Comparison of ENCODE assay signal across 8 cellular contexts in the genomic region with DNA sequence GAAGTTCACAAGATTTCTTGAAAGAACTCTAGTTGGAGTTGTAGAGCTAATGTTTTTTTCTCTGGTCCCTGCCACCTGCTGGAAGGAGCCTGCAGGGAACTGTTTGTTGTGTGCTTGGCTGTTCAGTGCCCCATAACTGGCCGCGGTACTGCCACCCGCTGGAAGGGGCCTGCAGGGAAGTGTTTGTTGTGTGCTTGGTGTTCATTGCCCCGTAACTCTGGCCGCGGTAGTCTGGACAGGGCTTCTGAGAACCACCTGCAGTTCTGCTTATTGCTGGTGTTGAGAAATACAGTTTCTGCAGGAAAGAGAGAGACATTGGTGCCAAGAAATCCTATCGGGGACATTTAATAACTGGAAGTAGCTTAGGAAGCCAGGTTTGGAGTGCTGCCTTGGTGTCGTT. TPM values are rescaled to one million over a fixed set of nuclear protein-coding genes. Genes with fewer than 3 reads are reported as not detected.
DNase-seq lines count a peak whose midpoint lies in the region; ATAC-seq and TF ChIP-seq lines count a peak whose summit lies in the region.

No MANE protein-coding gene starts in this region.

- H2AFZ ChIP-seq in mammary epithelial cell (ENCODE audit: low read depth, low read length), result no peak overlapping the region

- H3K9me3 ChIP-seq in mammary epithelial cell (replicated peaks; ENCODE audit: insufficient read depth, low read length), result no peaks in the 10 kb centered on the region
- no peaks in the 10 kb centered on the region for H3K9me3 ChIP-seq in CD4-positive, alpha-beta T cell (ENCODE audit: control insufficient read depth, low read length)

- no peaks in the 10 kb centered on the region for H3K27me3 ChIP-seq in mammary epithelial cell (ENCODE audit: insufficient read depth, low read length)
- H3K27me3 ChIP-seq in CD4-positive, alpha-beta T cell (ENCODE audit: control insufficient read depth, insufficient read depth, low read length), result peaks cover 4% of the 10 kb centered on the region

- H3K4me2 ChIP-seq in mammary epithelial cell (ENCODE audit: insufficient read depth, low read depth, low read length), result no peak overlapping the region

- no peaks in the 10 kb centered on the region for H3K4me1 Mint-ChIP-seq in CD4-positive, alpha-beta T cell (ENCODE audit: low read depth)

- CTCF ChIA-PET in mammary epithelial cell (lab: Charles Lee; ENCODE audit: low non-redundant PET), result interaction anchor here (0.6 kb wide), 1 partner anchor 42 kb away, joined by 4 read pairs; no protein-coding TSS in a partner anchor
- CTCF ChIA-PET in CD4-positive, alpha-beta T cell (lab: Charles Lee), result no interaction called here

- H3K9me3 Mint-ChIP-seq in CD4-positive, alpha-beta T cell, result no peaks in the 10 kb centered on the region

- H3K4me3 ChIP-seq in mammary epithelial cell (replicated peaks in 1 of 3; ENCODE audit: insufficient read depth in 1 of 3, low read depth in 2 of 3, low read length in 3 of 3), result no peak overlapping the region

- no TSS peak for BruUV-seq in mammary epithelial cell (replicated peaks; lab: Mats Ljungman, UMichigan)

- H3K9ac ChIP-seq in mammary epithelial cell (ENCODE audit: insufficient read depth, low read length), result no peak overlapping the region

- H4K20me1 ChIP-seq in mammary epithelial cell (ENCODE audit: insufficient read depth, low read length), result no peaks in the 10 kb centered on the region

- TF ChIP-seq CTCF in mammary epithelial cell (conservative IDR thresholded peaks at IDR 0.05 in 1 of 2, IDR thresholded peaks at IDR 0.05 in 1 of 2; ENCODE audit: extremely low read depth in 1 of 2, insufficient read depth in 1 of 2, low read depth in 1 of 2, low read length in 2 of 2), result peak; percentile 19 to 53
- no peak for TF ChIP-seq CTCF in CD4-positive, alpha-beta T cell (IDR thresholded peaks at IDR 0.05)

- dilution Hi-C loops in mammary epithelial cell (cut with HindIII; ENCODE audit: low sequenced_read_pairs), result loop anchor here (10.0 kb wide), 1 partner anchor 93 kb away; no protein-coding TSS in a partner anchor

- no peak overlapping the region for H3K4me3 Mint-ChIP-seq in CD4-positive, alpha-beta T cell

- peaks cover 23% of the 10 kb centered on the region for H3K27me3 Mint-ChIP-seq in CD4-positive, alpha-beta T cell

- in situ Hi-C loops in mammary epithelial cell (cut with MboI; ENCODE audit: low sequenced_read_pairs in 2 of 2), result no loop called here

- ATAC-seq in left colon (peak; percentile 93), HG02763 (IDR thresholded peaks at IDR 0.05; ENCODE audit: unreplicated experiment) (no peak)
- no peak for ATAC-seq in CD4-positive, alpha-beta T cell (ENCODE audit: poor library complexity)

- H3K79me2 ChIP-seq in mammary epithelial cell (ENCODE audit: insufficient read depth, low read length), result peaks cover 88% of the 10 kb centered on the region

- H3K36me3 ChIP-seq in mammary epithelial cell (ENCODE audit: insufficient read depth, low read length), result no peaks in the 10 kb centered on the region

- 71% methylated on average over 7 of the region's 8 CpGs for WGBS in mammary epithelial cell (ENCODE audit: low coverage, missing lambda C conversion rate)

- intact Hi-C loops in mammary epithelial cell (cut with micrococcal nuclease), result loop anchor here (5.0 kb wide), 1 partner anchor 415 kb away; no protein-coding TSS in a partner anchor
- intact Hi-C loops in left colon (cut with DNase I, micrococcal nuclease), result no loop called here
- intact Hi-C loops in CD4-positive, alpha-beta T cell (cut with DNase I, micrococcal nuclease), result no loop called here

- H3K27ac Mint-ChIP-seq in CD4-positive, alpha-beta T cell, result no peak overlapping the region

- no peak overlapping the region for H3K27ac ChIP-seq in mammary epithelial cell (ENCODE audit: insufficient read depth, low read depth, low read length)
- H3K27ac ChIP-seq in CD4-positive, alpha-beta T cell (ENCODE audit: low read depth, low read length), result no peak overlapping the region

- POLR2A ChIA-PET in CD4-positive, alpha-beta T cell (lab: Charles Lee), result no interaction called here

- no peaks in the 10 kb centered on the region for H3K4me1 ChIP-seq in mammary epithelial cell (ENCODE audit: insufficient read depth, low read length)

- no peaks in the 10 kb centered on the region for H3K36me3 Mint-ChIP-seq in CD4-positive, alpha-beta T cell (ENCODE audit: low read depth)

- DNase-seq in NCI-H2107 treated with DMSO at 0.1 percent for 48 hours (lab: John Stamatoyannopoulos, UW; ENCODE audit: unreplicated experiment) (peak; percentile 38), NCI-H2107 (lab: John Stamatoyannopoulos, UW) (no peak), NCI-H2196 treated with DMSO at 0.1 percent for 48 hours (lab: John Stamatoyannopoulos, UW; ENCODE audit: unreplicated experiment) (peak; percentile 52), mammary epithelial cell (peak; percentile 36), left colon (peak; percentile 74 to 75)
- no peak for DNase-seq in activated T-cell treated with anti-CD3 and anti-CD28 coated beads, Interleukin-2, amount 50 U/mL, for 1 hour
- DNase-seq in CD4-positive, alpha-beta T cell, result no peak

RNA-seq across cellular contexts. Expression of a gene that starts 58.1 kb away (rescaled TPM):
- total RNA-seq in mammary epithelial cell (10 to 100 TPM; 11.2 to 28.9 TPM), left colon (10 to 100 TPM; 61.3 to 78.5 TPM)
- polyA plus RNA-seq in mammary epithelial cell, result 21.7 TPM
- polyA minus RNA-seq in mammary epithelial cell, result 58.1 TPM
- 1 to 10 TPM; 2.6 to 3.1 TPM for total RNA-seq in CD4-positive, alpha-beta T cell

Comparison
In these comparisons a context has a peak if more than half of its experiments do, and no peak if none do; other contexts are left out.
1. DNase-seq: peak in NCI-H2107 treated with DMSO at 0.1 percent for 48 hours (single experiment), NCI-H2196 treated with DMSO at 0.1 percent for 48 hours (single experiment), mammary epithelial cell (single experiment) and left colon (2 of 2); none in NCI-H2107 (single experiment), activated T-cell treated with anti-CD3 and anti-CD28 coated beads, Interleukin-2, amount 50 U/mL, for 1 hour (single experiment) and CD4-positive, alpha-beta T cell (0 of 10).